Comparison of ENCODE assay signal across 22 cellular contexts in the genomic region with DNA sequence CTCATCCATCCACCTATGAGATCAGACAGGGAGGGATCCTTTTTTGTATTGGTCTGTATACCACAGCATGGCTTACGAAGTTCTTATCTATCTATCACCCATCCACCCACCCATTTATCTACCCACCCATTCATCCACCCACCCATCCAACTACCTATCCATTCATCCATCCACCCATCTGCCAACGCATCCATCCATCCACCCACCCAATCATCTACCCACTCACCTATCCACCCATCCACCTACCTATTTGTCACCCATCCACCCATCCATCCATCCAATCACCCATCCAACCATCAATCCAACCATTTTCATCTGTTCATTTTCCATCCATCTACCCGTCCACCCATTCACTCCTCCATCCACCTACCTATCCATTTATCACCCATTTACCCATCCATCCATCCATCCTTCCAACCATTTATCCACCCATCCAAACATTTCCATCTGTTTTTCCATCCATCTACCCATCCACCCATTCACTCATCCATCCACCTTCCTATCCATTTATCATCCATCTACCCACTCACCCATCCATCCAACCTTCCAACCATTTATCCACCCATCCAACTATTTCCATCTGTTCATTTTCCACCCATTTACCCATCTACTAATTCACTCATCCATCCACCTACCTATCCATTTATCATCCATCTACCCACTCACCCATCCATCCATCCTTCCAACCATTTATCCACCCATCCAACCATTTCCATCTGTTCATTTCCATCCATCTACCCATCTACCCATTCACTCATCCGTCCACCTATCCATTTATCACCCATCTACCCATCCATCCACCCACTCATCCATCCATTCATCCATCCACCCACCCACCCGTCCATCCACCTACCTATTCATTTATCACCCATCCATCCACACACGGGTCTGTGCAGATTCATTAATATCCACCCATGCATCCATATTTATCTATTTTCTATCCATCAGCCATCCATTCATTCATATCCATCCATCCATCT. TPM values are rescaled to one million over a fixed set of nuclear protein-coding genes. Genes with fewer than 3 reads are reported as not detected.
"Had no signal": no experiment of that assay in that cellular context is flagged by ENCODE, and none has a peak within 500 bp of the region (broad histone marks: within the 10 kb centered on the region; RNA-seq: fewer than 3 reads in every experiment).

No MANE protein-coding gene starts in this region.

- H3K27me3 Mint-ChIP-seq: naive thymus-derived CD4-positive, alpha-beta T cell; stimulated activated naive B cell treated with anti-CD40 and anti-IgM and Interleukin-4, amounts not matched to agents 10 μg/mL and 1 μg/mL and 100 μg/mL, for 72 hours; stimulated activated naive CD8-positive, alpha-beta T cell treated with anti-CD3 and anti-CD28 coated beads, Interleukin-15, amount 100 ng/mL, for 72 hours had no signal

- H3K36me3 ChIP-seq: neutrophil had no signal

- H3K9me3 Mint-ChIP-seq: naive thymus-derived CD4-positive, alpha-beta T cell; nephron progenitor cell; stimulated activated naive B cell treated with anti-CD40 and anti-IgM and Interleukin-4, amounts not matched to agents 10 μg/mL and 1 μg/mL and 100 μg/mL, for 72 hours; stimulated activated naive CD8-positive, alpha-beta T cell treated with anti-CD3 and anti-CD28 coated beads, Interleukin-15, amount 100 ng/mL, for 72 hours had no signal

- H3K27me3 ChIP-seq: gastrocnemius medialis, heart right ventricle, neutrophil, sigmoid colon, testis, tibial nerve, upper lobe of right lung had no signal

- DNase-seq: effector memory CD4-positive, alpha-beta T cell; gastrocnemius medialis; heart right ventricle; kidney glomerular epithelial cell; mesendoderm; naive thymus-derived CD4-positive, alpha-beta T cell; nephron progenitor cell; sigmoid colon; stimulated activated CD4-positive, alpha-beta T cell treated with anti-CD3 and anti-CD28 coated beads, Interleukin-2, amount 100 ng/mL, for 24 hours; stimulated activated CD4-positive, alpha-beta T cell treated with anti-CD3 and anti-CD28 coated beads, Interleukin-4, amount 100 ng/mL, for 4 hours; stimulated activated naive B cell treated with anti-CD40 and anti-IgM and Interleukin-4, amounts not matched to agents 10 μg/mL and 1 μg/mL and 100 μg/mL, for 72 hours; stimulated activated naive CD8-positive, alpha-beta T cell treated with anti-CD3 and anti-CD28 coated beads, Interleukin-15, amount 100 ng/mL, for 72 hours; testis; upper lobe of right lung had no signal

- H3K4me1 Mint-ChIP-seq: naive thymus-derived CD4-positive, alpha-beta T cell; stimulated activated naive B cell treated with anti-CD40 and anti-IgM and Interleukin-4, amounts not matched to agents 10 μg/mL and 1 μg/mL and 100 μg/mL, for 72 hours; stimulated activated naive CD8-positive, alpha-beta T cell treated with anti-CD3 and anti-CD28 coated beads, Interleukin-15, amount 100 ng/mL, for 72 hours had no signal

- H3K4me1 ChIP-seq: gastrocnemius medialis, heart right ventricle, sigmoid colon, testis, tibial nerve, upper lobe of right lung had no signal

- H3K4me3 Mint-ChIP-seq: naive thymus-derived CD4-positive, alpha-beta T cell; nephron progenitor cell; stimulated activated naive B cell treated with anti-CD40 and anti-IgM and Interleukin-4, amounts not matched to agents 10 μg/mL and 1 μg/mL and 100 μg/mL, for 72 hours; stimulated activated naive CD8-positive, alpha-beta T cell treated with anti-CD3 and anti-CD28 coated beads, Interleukin-15, amount 100 ng/mL, for 72 hours had no signal

- H3K4me3 ChIP-seq: gastrocnemius medialis, heart right ventricle, sigmoid colon, skin epidermis, testis, tibial nerve, upper lobe of right lung had no signal

- H3K27ac Mint-ChIP-seq: nephron progenitor cell; stimulated activated naive B cell treated with anti-CD40 and anti-IgM and Interleukin-4, amounts not matched to agents 10 μg/mL and 1 μg/mL and 100 μg/mL, for 72 hours; stimulated activated naive CD8-positive, alpha-beta T cell treated with anti-CD3 and anti-CD28 coated beads, Interleukin-15, amount 100 ng/mL, for 72 hours had no signal

- H3K27ac ChIP-seq: gastrocnemius medialis, heart right ventricle, neutrophil, sigmoid colon, skin epidermis, testis, tibial nerve, upper lobe of right lung had no signal

- ATAC-seq: esophagus mucosa; gastrocnemius medialis; heart right ventricle; naive thymus-derived CD4-positive, alpha-beta T cell; stimulated activated naive B cell treated with anti-CD40 and anti-IgM and Interleukin-4, amounts not matched to agents 10 μg/mL and 1 μg/mL and 100 μg/mL, for 72 hours; stimulated activated naive CD8-positive, alpha-beta T cell treated with anti-CD3 and anti-CD28 coated beads, Interleukin-15, amount 100 ng/mL, for 72 hours; upper lobe of right lung had no signal

- H3K9me3 ChIP-seq: gastrocnemius medialis, neutrophil, sigmoid colon, testis, upper lobe of right lung had no signal

RNA-seq across cellular contexts. Expression of a gene that starts 13.3 kb away (rescaled TPM):
- total RNA-seq: fibroblast of lung, lung microvascular endothelial cell, osteocyte, pulmonary artery endothelial cell had no signal
- polyA plus RNA-seq: fibroblast of lung; naive thymus-derived CD4-positive, alpha-beta T cell had no signal

RNA-seq across cellular contexts. Expression of a gene that starts 31.8 kb away (rescaled TPM):
- polyA plus RNA-seq: naive thymus-derived CD4-positive, alpha-beta T cell had no signal
